Comparison of ENCODE assay signal across 8 cellular contexts in genomic region chr4:155809835-155810234, GRCh38. TPM values are rescaled to one million over a fixed set of nuclear protein-coding genes. Genes with fewer than 3 reads are reported as not detected.
A peak's percentile ranks its signal among the peaks of the same experiment; 100 is the strongest.
DNase-seq lines count a peak whose midpoint lies in the region; ATAC-seq, FAIRE-seq and TF ChIP-seq lines count a peak whose summit lies in the region.

No MANE protein-coding gene starts in this region.

- peak; percentile 99 for ATAC-seq in GM21619 (IDR thresholded peaks at IDR 0.05; ENCODE audit: unreplicated experiment)

- no peaks in the 10 kb centered on the region for H3K27me3 ChIP-seq in bronchial epithelial cell (ENCODE audit: control insufficient read depth, insufficient read depth, low read length)
- no peaks in the 10 kb centered on the region for H3K27me3 ChIP-seq in tibial nerve

- TF ChIP-seq POLR2A in tibial nerve (IDR thresholded peaks at IDR 0.05), result no peak

- TF ChIP-seq CTCF in bronchial epithelial cell (IDR thresholded peaks at IDR 0.05; ENCODE audit: insufficient read depth, low read length, severe bottlenecking) (peak; percentile 40), tibial nerve (IDR thresholded peaks at IDR 0.05) (peak; percentile 30 to 58 (median 43))

- no peak for TF ChIP-seq EP300 in tibial nerve (IDR thresholded peaks at IDR 0.05)

- H3K4me3 ChIP-seq in bronchial epithelial cell (ENCODE audit: low read depth, low read length), result no peak overlapping the region
- H3K4me3 ChIP-seq in tibial nerve, result no peak overlapping the region

- FAIRE-seq in bronchial epithelial cell (lab: Jason Lieb, UNC), result no peak

- H3K36me3 ChIP-seq in bronchial epithelial cell (ENCODE audit: control insufficient read depth, insufficient read depth, low read length) (no peaks in the 10 kb centered on the region), tibial nerve (no peaks in the 10 kb centered on the region)

- DNase-seq in activated CD4-positive, alpha-beta T cell treated with anti-CD3 and anti-CD28 coated beads for 48 hours, result peak; percentile 24
- no peak for DNase-seq in activated CD4-positive, alpha-beta T cell treated with anti-CD3 and anti-CD28 coated beads, Interleukin-2, amount 50 U/mL, for 1 hour
- peak; percentile 71 for DNase-seq in HS-5 (ENCODE audit: low read depth)
- DNase-seq in NOMO-1 (lab: John Stamatoyannopoulos, UW; ENCODE audit: unreplicated experiment in 2 of 2), result peak; percentile 34 to 87
- DNase-seq in bronchial epithelial cell (ENCODE audit: low read depth), result peak; percentile 76
- peak; percentile 89 for DNase-seq in kidney tubule cell (ENCODE audit: low spot score)
- peak in 1 of 2 donors; percentile 17 for DNase-seq in tibial nerve (ENCODE audit: low spot score in 2 of 2)

- no peaks in the 10 kb centered on the region for H3K4me1 ChIP-seq in tibial nerve

- no peaks in the 10 kb centered on the region for H3K9me3 ChIP-seq in tibial nerve

- 76 to 77% methylated on average over 1 of the region's 1 CpG for WGBS in tibial nerve, 2 donors

- no peak overlapping the region for H3K27ac ChIP-seq in tibial nerve

RNA-seq across cellular contexts. Expression of gene GUCY1B1, which starts 51.0 kb away (rescaled TPM):
- 2.1 and 4.6 TPM in 2 replicates for total RNA-seq in bronchial epithelial cell
- 10 to 100 TPM in 3 of 4 donors, 1 to 10 TPM in 1; 8.6 to 17.5 (median 12.3) TPM for total RNA-seq in tibial nerve

RNA-seq across cellular contexts. Expression of gene ASIC5, which starts 56.2 kb away (rescaled TPM):
- total RNA-seq in bronchial epithelial cell (not detected in 2 replicates), tibial nerve (not detected)
